In genomic region chr3:36707623-36708409, GRCh38 we compare ENCODE assay signal across 8 cellular contexts. TPM values are rescaled to one million over a fixed set of nuclear protein-coding genes. Genes with fewer than 3 reads are reported as not detected.
DNase-seq lines count a peak whose midpoint lies in the region; ATAC-seq and TF ChIP-seq lines count a peak whose summit lies in the region.

No MANE protein-coding gene starts in this region.

- no peaks in the 10 kb centered on the region for H3K4me1 ChIP-seq in upper lobe of right lung

- intact Hi-C loops in upper lobe of right lung (cut with DNase I), result loop anchor here (10.0 kb wide), 1 partner anchor 753 kb away; no protein-coding TSS in a partner anchor

- H3K27me3 ChIP-seq in upper lobe of right lung, result no peaks in the 10 kb centered on the region

- no peaks in the 10 kb centered on the region for H3K9me3 ChIP-seq in upper lobe of right lung

- DNase-seq in A172 (ENCODE audit: low spot score) (peak; percentile 98), astrocyte of the spinal cord (ENCODE audit: low read depth, low spot score) (peak; percentile 51), upper lobe of right lung (no peak), NCI-H69 (lab: John Stamatoyannopoulos, UW) (no peak), hippocampal formation (lab: John Stamatoyannopoulos, UW) (no peak), NCI-H2227 (lab: John Stamatoyannopoulos, UW; ENCODE audit: unreplicated experiment) (no peak)

- no peaks in the 10 kb centered on the region for H3K36me3 ChIP-seq in upper lobe of right lung

- no peak overlapping the region for H3K27ac ChIP-seq in upper lobe of right lung

- ATAC-seq in GM18870 (IDR thresholded peaks at IDR 0.05; ENCODE audit: unreplicated experiment) (peak; percentile 73), HG03521 (IDR thresholded peaks at IDR 0.05; ENCODE audit: unreplicated experiment) (peak; percentile 54), upper lobe of right lung (peak; percentile 67)

- H3K4me3 ChIP-seq in astrocyte of the spinal cord (ENCODE audit: low read depth, low read length), result no peak overlapping the region
- no peak overlapping the region for H3K4me3 ChIP-seq in upper lobe of right lung

- peak; percentile 40 for TF ChIP-seq CTCF in astrocyte of the spinal cord (IDR thresholded peaks at IDR 0.05; ENCODE audit: low read depth, low read length)
- TF ChIP-seq CTCF in upper lobe of right lung (IDR thresholded peaks at IDR 0.05), result no peak

- in situ Hi-C loops in astrocyte of the spinal cord (cut with HindIII; ENCODE audit: low sequenced_read_pairs), result no loop called here

RNA-seq across cellular contexts. Expression of gene DCLK3, which starts 56.5 kb away (rescaled TPM):
- total RNA-seq in A172 (2014; rRNA removed; shearing (Covaris generic)), result not detected in 2 replicates
- not detected for total RNA-seq in upper lobe of right lung

Comparison
In these comparisons a context has a peak if more than half of its experiments do, and no peak if none do; other contexts are left out.
1. DNase-seq: peak in A172 (single experiment) and astrocyte of the spinal cord (single experiment); none in upper lobe of right lung (single experiment), NCI-H69 (single experiment), hippocampal formation (0 of 2) and NCI-H2227 (single experiment).
2. Peak in every context shown above with its lines, with median percentiles within 50 percentile points of each other: ATAC-seq.